In the genomic region with DNA sequence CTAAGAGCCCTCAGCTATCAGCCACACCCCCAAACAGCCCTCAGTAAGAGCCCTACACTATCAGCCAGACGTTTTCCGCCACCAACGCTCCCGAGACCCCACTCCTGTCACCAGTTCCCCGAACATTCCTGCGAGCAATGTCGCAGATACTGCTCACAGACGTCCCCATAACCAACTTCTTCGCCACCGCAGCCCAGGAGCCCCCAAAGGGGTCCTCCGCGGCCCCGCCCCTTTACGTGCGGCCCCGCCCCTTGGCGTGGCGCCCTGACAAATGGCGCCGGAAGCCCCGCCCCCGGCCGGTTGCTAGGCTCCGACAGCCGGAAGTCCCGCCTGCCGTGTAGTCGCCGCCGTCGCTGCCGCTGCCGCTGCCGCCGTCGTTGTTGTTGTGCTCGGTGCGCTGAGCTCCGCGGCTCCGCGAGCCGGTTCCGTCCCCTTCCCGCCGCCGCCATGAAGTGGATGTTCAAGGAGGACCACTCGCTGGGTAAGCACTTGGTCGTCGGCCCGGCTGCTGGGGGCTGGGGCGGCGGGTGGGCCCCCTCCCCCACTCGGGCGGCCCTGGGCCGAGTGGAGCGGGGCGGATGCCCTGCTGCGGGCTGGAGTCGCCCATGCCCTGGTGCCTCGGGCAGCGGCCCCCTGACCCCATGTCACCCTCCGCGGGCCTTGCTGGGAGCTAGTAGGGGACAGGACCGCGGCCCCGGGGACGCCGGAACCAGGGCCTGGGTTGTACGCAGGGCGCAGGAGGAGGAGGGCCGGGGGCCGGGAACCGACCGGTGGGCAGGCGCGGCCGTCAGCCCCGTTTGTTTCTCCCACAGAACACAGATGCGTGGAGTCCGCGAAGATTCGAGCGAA, we compare ENCODE assay signal across 8 cellular contexts. TPM values are rescaled to one million over a fixed set of nuclear protein-coding genes. Genes with fewer than 3 reads are reported as not detected.
DNase-seq lines count a peak whose midpoint lies in the region; ATAC-seq and TF ChIP-seq lines count a peak whose summit lies in the region.

A gene with protein sequence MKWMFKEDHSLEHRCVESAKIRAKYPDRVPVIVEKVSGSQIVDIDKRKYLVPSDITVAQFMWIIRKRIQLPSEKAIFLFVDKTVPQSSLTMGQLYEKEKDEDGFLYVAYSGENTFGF (plus strand): TSS at position 340 of the 849 bp plus-strand sequence. CDS start 108 bp downstream, at position 448.

- H3K27me3 ChIP-seq in GM06990 (replicated peaks; ENCODE audit: control insufficient read depth, insufficient read depth, low read length) (no peaks in the 10 kb centered on the region), suprapubic skin (no peaks in the 10 kb centered on the region)

- H3K4me1 Mint-ChIP-seq in activated naive CD4-positive, alpha-beta T cell treated with anti-CD3 and anti-CD28 coated beads, Interleukin-2, amount 50 U/mL, for 24 hours = peaks cover 49% of the 10 kb centered on the region

- no peaks in the 10 kb centered on the region for H3K9me3 ChIP-seq in suprapubic skin

- TF ChIP-seq CTCF in GM06990 (IDR thresholded peaks at IDR 0.05; ENCODE audit: insufficient read depth, low read length, poor library complexity, severe bottlenecking) (no peak), HFF-Myc (IDR thresholded peaks at IDR 0.05; ENCODE audit: low read depth, low read length, missing control alignments) (no peak), omental fat pad (IDR thresholded peaks at IDR 0.05) (no peak), suprapubic skin (IDR thresholded peaks at IDR 0.05) (no peak)

- TF ChIP-seq POLR2A in suprapubic skin (IDR thresholded peaks at IDR 0.05) = peak in 1 of 2 donors; percentile 69

- 0% methylated on average over 20 of the region's 84 CpGs for WGBS in suprapubic skin

- no peaks in the 10 kb centered on the region for H3K9me3 Mint-ChIP-seq in activated naive CD4-positive, alpha-beta T cell treated with anti-CD3 and anti-CD28 coated beads, Interleukin-2, amount 50 U/mL, for 24 hours

- TF ChIP-seq EP300 in suprapubic skin (IDR thresholded peaks at IDR 0.05) = no peak

- DNase-seq in GM06990 (ENCODE audit: extremely low read depth, insufficient read length) (peak; percentile 90), HFF-Myc (ENCODE audit: extremely low read depth, low read depth) (no peak), MV-4-11 (lab: John Stamatoyannopoulos, UW) (peak; percentile 79), globus pallidus (ENCODE audit: low spot score) (peak; percentile 80), omental fat pad (ENCODE audit: low spot score) (peak; percentile 69), suprapubic skin (ENCODE audit: low spot score in 2 of 2) (peak; percentile 89)

- H3K27me3 Mint-ChIP-seq in activated naive CD4-positive, alpha-beta T cell treated with anti-CD3 and anti-CD28 coated beads, Interleukin-2, amount 50 U/mL, for 24 hours = peaks cover 3% of the 10 kb centered on the region

- peak within 1 kb of the TSS; percentile 95 for H3K4me3 Mint-ChIP-seq in activated naive CD4-positive, alpha-beta T cell treated with anti-CD3 and anti-CD28 coated beads, Interleukin-2, amount 50 U/mL, for 24 hours

- peak within 1 kb of the TSS; percentile 61 for H3K27ac ChIP-seq in suprapubic skin

- H3K4me1 ChIP-seq in suprapubic skin = peaks cover 44% of the 10 kb centered on the region

- H3K36me3 ChIP-seq in GM06990 (ENCODE audit: control insufficient read depth, insufficient read depth, low read length) (peaks cover 11% of the 10 kb centered on the region), suprapubic skin (peaks cover 35% of the 10 kb centered on the region)

- H3K36me3 Mint-ChIP-seq in activated naive CD4-positive, alpha-beta T cell treated with anti-CD3 and anti-CD28 coated beads, Interleukin-2, amount 50 U/mL, for 24 hours = no peaks in the 10 kb centered on the region

- H3K4me3 ChIP-seq in GM06990 (replicated peaks; ENCODE audit: low read depth, low read length) = peak within 1 kb of the TSS; percentile 90
- peak within 1 kb of the TSS; percentile 75 for H3K4me3 ChIP-seq in HFF-Myc (replicated peaks; ENCODE audit: low read depth, low read length)
- H3K4me3 ChIP-seq in suprapubic skin = peak within 1 kb of the TSS; percentile 95

- ATAC-seq in SK-N-SH treated with all-trans-retinoic acid at 6 μM for 48 hours = peak; percentile 89
- ATAC-seq in omental fat pad (ENCODE audit: low FRiP score) = peak; percentile 89

- peak within 1 kb of the TSS; percentile 81 for H3K27ac Mint-ChIP-seq in activated naive CD4-positive, alpha-beta T cell treated with anti-CD3 and anti-CD28 coated beads, Interleukin-2, amount 50 U/mL, for 24 hours

TF ChIP-seq in SK-N-SH treated with all-trans-retinoic acid at 6 μM for 48 hours, 23 proteins besides CTCF, POLR2A, EP300 and RAD21:
- TF ChIP-seq, protein P1, sequence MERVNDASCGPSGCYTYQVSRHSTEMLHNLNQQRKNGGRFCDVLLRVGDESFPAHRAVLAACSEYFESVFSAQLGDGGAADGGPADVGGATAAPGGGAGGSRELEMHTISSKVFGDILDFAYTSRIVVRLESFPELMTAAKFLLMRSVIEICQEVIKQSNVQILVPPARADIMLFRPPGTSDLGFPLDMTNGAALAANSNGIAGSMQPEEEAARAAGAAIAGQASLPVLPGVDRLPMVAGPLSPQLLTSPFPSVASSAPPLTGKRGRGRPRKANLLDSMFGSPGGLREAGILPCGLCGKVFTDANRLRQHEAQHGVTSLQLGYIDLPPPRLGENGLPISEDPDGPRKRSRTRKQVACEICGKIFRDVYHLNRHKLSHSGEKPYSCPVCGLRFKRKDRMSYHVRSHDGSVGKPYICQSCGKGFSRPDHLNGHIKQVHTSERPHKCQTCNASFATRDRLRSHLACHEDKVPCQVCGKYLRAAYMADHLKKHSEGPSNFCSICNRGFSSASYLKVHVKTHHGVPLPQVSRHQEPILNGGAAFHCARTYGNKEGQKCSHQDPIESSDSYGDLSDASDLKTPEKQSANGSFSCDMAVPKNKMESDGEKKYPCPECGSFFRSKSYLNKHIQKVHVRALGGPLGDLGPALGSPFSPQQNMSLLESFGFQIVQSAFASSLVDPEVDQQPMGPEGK (CRISPR knock-in tag; IDR thresholded peaks at IDR 0.05; ENCODE audit: borderline replicate concordance) = no peak
- no peak for TF ChIP-seq RARB (CRISPR knock-in tag; IDR thresholded peaks at IDR 0.05)
- TF ChIP-seq, protein P2, sequence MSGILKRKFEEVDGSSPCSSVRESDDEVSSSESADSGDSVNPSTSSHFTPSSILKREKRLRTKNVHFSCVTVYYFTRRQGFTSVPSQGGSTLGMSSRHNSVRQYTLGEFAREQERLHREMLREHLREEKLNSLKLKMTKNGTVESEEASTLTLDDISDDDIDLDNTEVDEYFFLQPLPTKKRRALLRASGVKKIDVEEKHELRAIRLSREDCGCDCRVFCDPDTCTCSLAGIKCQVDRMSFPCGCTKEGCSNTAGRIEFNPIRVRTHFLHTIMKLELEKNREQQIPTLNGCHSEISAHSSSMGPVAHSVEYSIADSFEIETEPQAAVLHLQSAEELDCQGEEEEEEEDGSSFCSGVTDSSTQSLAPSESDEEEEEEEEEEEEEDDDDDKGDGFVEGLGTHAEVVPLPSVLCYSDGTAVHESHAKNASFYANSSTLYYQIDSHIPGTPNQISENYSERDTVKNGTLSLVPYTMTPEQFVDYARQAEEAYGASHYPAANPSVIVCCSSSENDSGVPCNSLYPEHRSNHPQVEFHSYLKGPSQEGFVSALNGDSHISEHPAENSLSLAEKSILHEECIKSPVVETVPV (CRISPR knock-in tag; IDR thresholded peaks at IDR 0.05) = no peak
- TF ChIP-seq ZNF8 (CRISPR knock-in tag; IDR thresholded peaks at IDR 0.05) = no peak
- no peak for TF ChIP-seq ZFP3 (CRISPR knock-in tag; IDR thresholded peaks at IDR 0.05)
- no peak for TF ChIP-seq GLIS3 (CRISPR knock-in tag; IDR thresholded peaks at IDR 0.05)
- no peak for TF ChIP-seq ZNF70 (CRISPR knock-in tag; IDR thresholded peaks at IDR 0.05)
- TF ChIP-seq ARNTL (CRISPR knock-in tag; IDR thresholded peaks at IDR 0.05; ENCODE audit: borderline replicate concordance, low read depth) = no peak

RNA-seq across cellular contexts. Expression of the gene that starts here (rescaled TPM):
- total RNA-seq in omental fat pad = 100 to 1,000 TPM in 1 of 4 donors, 10 to 100 TPM in 3; 76.9 to 119 (median 89.2) TPM
- 100 to 1,000 TPM in 2 of 4 donors, 10 to 100 TPM in 2; 76.2 to 135 (median 99.6) TPM for total RNA-seq in suprapubic skin
